Comparison of ENCODE assay signal across 8 cellular contexts in the genomic region with DNA sequence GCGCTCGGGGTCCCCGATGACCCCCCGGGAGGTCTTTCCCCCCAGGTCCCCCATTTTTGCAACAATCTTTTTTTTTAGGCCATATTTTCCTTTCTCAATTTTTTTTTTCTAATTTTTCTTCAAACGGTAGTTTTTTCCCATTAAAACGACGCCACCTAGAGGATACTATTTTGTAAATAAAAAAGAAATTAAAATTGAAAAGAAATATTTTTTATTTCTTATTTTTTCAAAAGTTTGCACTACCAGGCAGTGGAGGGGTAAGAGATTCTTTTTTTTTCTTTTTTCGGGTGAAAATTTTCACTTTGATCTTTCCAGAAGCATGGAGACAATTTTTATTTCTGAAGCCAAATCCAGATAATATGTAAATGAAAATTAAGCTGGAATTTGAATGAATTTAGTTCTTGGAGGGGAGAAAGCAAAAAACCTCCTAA. TPM values are rescaled to one million over a fixed set of nuclear protein-coding genes. Genes with fewer than 3 reads are reported as not detected.
DNase-seq lines count a peak whose midpoint lies in the region; ATAC-seq and TF ChIP-seq lines count a peak whose summit lies in the region.

No MANE protein-coding gene starts in this region.

- no peaks in the 10 kb centered on the region for H3K9me3 ChIP-seq in iPS-15b (ENCODE audit: control insufficient read depth, insufficient read depth, low read length)
- H3K9me3 ChIP-seq in spleen = no peaks in the 10 kb centered on the region

- peaks cover 7% of the 10 kb centered on the region for H3K4me1 Mint-ChIP-seq in activated CD4-positive, alpha-beta memory T cell treated with anti-CD3 and anti-CD28 coated beads, Interleukin-2, amount 10 ng/mL, durations not matched to agents 7 days and 5 days

- TF ChIP-seq POLR2A in spleen (IDR thresholded peaks at IDR 0.05) = no peak

- CTCF ChIA-PET in BJ (lab: Yijun Ruan, JAX) = interaction anchor here (0.6 to 2.1 kb wide), 17 partner anchors 11 to 1454 kb away, joined by 3 to 7 read pairs (median 4); no protein-coding TSS in a partner anchor
- CTCF ChIA-PET in activated CD4-positive, alpha-beta memory T cell treated with anti-CD3 and anti-CD28 coated beads, Interleukin-2, amount 10 ng/mL, durations not matched to agents 7 days and 5 days (lab: Charles Lee) = interaction anchor here (0.6 to 0.7 kb wide), 2 partner anchors 22 to 618 kb away, joined by 3 to 5 read pairs; no protein-coding TSS in a partner anchor

- 0 to 2% (median 1%) methylated on average over 8 of the region's 8 CpGs for WGBS in spleen, 5 donors

- no peaks in the 10 kb centered on the region for H3K9me3 Mint-ChIP-seq in activated CD4-positive, alpha-beta memory T cell treated with anti-CD3 and anti-CD28 coated beads, Interleukin-2, amount 10 ng/mL, durations not matched to agents 7 days and 5 days

- H3K4me1 ChIP-seq in iPS-15b (ENCODE audit: control insufficient read depth, insufficient read depth, low read length) (peaks cover 11% of the 10 kb centered on the region), spleen (peaks cover 4 to 49% (median 27%) of the 10 kb centered on the region in 6 donors)

- H3K4me3 ChIP-seq in BJ (ENCODE audit: low read depth, low read length) (peak overlapping the region; percentile 80), HFF-Myc (replicated peaks; ENCODE audit: low read depth, low read length) (peak overlapping the region; percentile 64), iPS-15b (ENCODE audit: low read depth, low read length) (peak overlapping the region; percentile 58), spleen (peak overlapping the region; percentile 70 to 96 (median 84))

- peak overlapping the region; percentile 60 for H3K9ac ChIP-seq in iPS-15b (ENCODE audit: low read depth, low read length)

- H3K27me3 Mint-ChIP-seq in activated CD4-positive, alpha-beta memory T cell treated with anti-CD3 and anti-CD28 coated beads, Interleukin-2, amount 10 ng/mL, durations not matched to agents 7 days and 5 days = peaks cover 24% of the 10 kb centered on the region

- H3K4me3 Mint-ChIP-seq in activated CD4-positive, alpha-beta memory T cell treated with anti-CD3 and anti-CD28 coated beads, Interleukin-2, amount 10 ng/mL, durations not matched to agents 7 days and 5 days = peak overlapping the region; percentile 77

- ATAC-seq in sciatic nerve = no peak

- intact Hi-C loops in spleen (cut with DNase I; ENCODE audit: low total_unique reads) (no loop called here), sciatic nerve (cut with DNase I) (no loop called here)

- H3K27ac ChIP-seq in spleen = peak overlapping the region in 7 of 8 donors; percentile 4 to 86 (median 81)

- TF ChIP-seq CTCF in BJ (IDR thresholded peaks at IDR 0.05; ENCODE audit: insufficient read depth, low read depth, low read length) (peak; percentile 40; the same call in 1 of the 2 replicates), HFF-Myc (IDR thresholded peaks at IDR 0.05; ENCODE audit: low read depth, low read length, missing control alignments) (no peak), spleen (IDR thresholded peaks at IDR 0.05 in 8 of 11, conservative IDR thresholded peaks at IDR 0.05 in 3 of 11) (peak in 7 of 11 experiments; percentile 20 to 53 (median 42))

- no peaks in the 10 kb centered on the region for H3K36me3 Mint-ChIP-seq in activated CD4-positive, alpha-beta memory T cell treated with anti-CD3 and anti-CD28 coated beads, Interleukin-2, amount 10 ng/mL, durations not matched to agents 7 days and 5 days (ENCODE audit: low read depth)

- H3K27me3 ChIP-seq in BJ (ENCODE audit: control insufficient read depth, insufficient read depth, low read length) (no peaks in the 10 kb centered on the region), iPS-15b (ENCODE audit: control insufficient read depth, insufficient read depth, low read length) (peaks cover 2% of the 10 kb centered on the region), spleen (replicated peaks in 1 of 7) (peaks cover 0 to 16% (median 0%) of the 10 kb centered on the region in 7 donors)

- POLR2A ChIA-PET in BJ (lab: Charles Lee) = interaction anchor here (0.7 kb wide), 1 partner anchor 304 kb away, joined by 8 read pairs; no protein-coding TSS in a partner anchor
- POLR2A ChIA-PET in activated CD4-positive, alpha-beta memory T cell treated with anti-CD3 and anti-CD28 coated beads, Interleukin-2, amount 10 ng/mL, durations not matched to agents 7 days and 5 days (lab: Charles Lee) = interaction anchor here (0.6 kb wide), 1 partner anchor 265 kb away, joined by 3 read pairs; no protein-coding TSS in a partner anchor

- DNase-seq in BJ (ENCODE audit: low read depth) (no peak), HFF-Myc (ENCODE audit: extremely low read depth, low read depth) (no peak), spleen (no peak), SKM-1 (lab: John Stamatoyannopoulos, UW; ENCODE audit: unreplicated experiment) (no peak), sciatic nerve (ENCODE audit: low spot score) (no peak)
- DNase-seq in activated CD4-positive, alpha-beta memory T cell treated with anti-CD3 and anti-CD28 coated beads, Interleukin-2, amount 10 ng/mL, durations not matched to agents 7 days and 5 days = no peak
- no peak for DNase-seq in activated CD8-positive, alpha-beta memory T cell treated with anti-CD3 and anti-CD28 coated beads, Interleukin-2, amount 50 U/mL, for 4 hours

- H3K36me3 ChIP-seq in BJ (ENCODE audit: control insufficient read depth, insufficient read depth, low read length) (no peaks in the 10 kb centered on the region; the same call in 1 of the 2 replicates), iPS-15b (ENCODE audit: control insufficient read depth, insufficient read depth, low read length) (no peaks in the 10 kb centered on the region), spleen (no peaks in the 10 kb centered on the region)

- H3K27ac Mint-ChIP-seq in activated CD4-positive, alpha-beta memory T cell treated with anti-CD3 and anti-CD28 coated beads, Interleukin-2, amount 10 ng/mL, durations not matched to agents 7 days and 5 days = no peak overlapping the region

RNA-seq across cellular contexts. Expression of gene ZNF618, which starts 0.7 kb away (rescaled TPM):
- polyA plus RNA-seq in BJ (2011; rRNA removed) (4.0 and 5.4 TPM in 2 replicates), spleen (1 to 10 TPM in 2 of 3 donors, under 1 TPM in 1; 0.58 to 2.4 (median 1.0) TPM)
- polyA minus RNA-seq in BJ (2011; rRNA and poly(A)+ RNA removed) = 6.9 and 10.3 TPM in 2 replicates
- under 1 TPM; 0.15 to 0.25 TPM for total RNA-seq in activated CD4-positive, alpha-beta memory T cell treated with anti-CD3 and anti-CD28 coated beads, Interleukin-2, amount 10 ng/mL, durations not matched to agents 7 days and 5 days
- total RNA-seq in spleen (10 to 100 TPM in 4 of 7 donors, 1 to 10 TPM in 3; 5.2 to 14.8 (median 10.9) TPM), sciatic nerve (15.5 TPM)

Comparison
In these comparisons a context has a peak if more than half of its experiments do, and no peak if none do; other contexts are left out.
1. RNA of gene ZNF618, which starts 0.7 kb away (total RNA-seq): 15.5 TPM in sciatic nerve (single experiment) and 5.2 to 14.8 TPM in spleen; 0.15 to 0.25 TPM in activated CD4-positive, alpha-beta memory T cell treated with anti-CD3 and anti-CD28 coated beads, Interleukin-2, amount 10 ng/mL, durations not matched to agents 7 days and 5 days; every median in the first group is over 4 times any median in the second.
2. Peak in every context shown above with its lines, with median percentiles within 50 percentile points of each other: H3K4me3 ChIP-seq.